In the genomic region with DNA sequence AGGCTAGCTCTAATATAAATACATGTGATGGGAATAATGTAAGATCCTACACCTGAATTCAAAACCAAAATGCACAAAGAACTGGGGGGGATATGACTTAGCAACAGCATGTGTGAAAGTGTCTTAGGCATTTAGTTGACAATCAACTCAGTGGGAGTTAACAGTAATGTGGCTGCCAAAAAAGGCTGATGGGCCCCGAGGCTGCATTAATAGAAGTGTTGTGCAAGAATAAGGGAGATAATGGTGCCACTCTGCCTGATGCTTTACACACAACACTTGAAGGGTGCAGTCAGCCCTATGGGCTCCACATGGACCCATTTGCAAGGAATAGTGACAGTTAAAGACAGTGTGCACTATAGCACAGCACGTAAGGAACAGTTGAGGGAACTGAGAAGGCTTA, we compare ENCODE assay signal across 19 cellular contexts.
"Had no signal": no experiment of that assay in that cellular context is flagged by ENCODE, and none has a peak within 500 bp of the region (broad histone marks: within the 10 kb centered on the region; RNA-seq: fewer than 3 reads in every experiment).

No MANE protein-coding gene starts in this region.

- H3K36me3 Mint-ChIP-seq: naive thymus-derived CD4-positive, alpha-beta T cell; stimulated activated naive B cell treated with anti-CD40 and anti-IgM and Interleukin-4, amounts not matched to agents 10 μg/mL and 1 μg/mL and 100 μg/mL, for 72 hours had no signal

- ATAC-seq: effector memory CD8-positive, alpha-beta T cell; left colon; left ventricle myocardium superior; naive thymus-derived CD4-positive, alpha-beta T cell; sciatic nerve; stimulated activated naive B cell treated with anti-CD40 and anti-IgM and Interleukin-4, amounts not matched to agents 10 μg/mL and 1 μg/mL and 100 μg/mL, for 72 hours; stimulated activated naive CD8-positive, alpha-beta T cell treated with anti-CD3 and anti-CD28 coated beads, Interleukin-15, amount 100 ng/mL, for 72 hours; upper lobe of right lung had no signal

- H3K4me1 Mint-ChIP-seq: immature natural killer cell; naive thymus-derived CD4-positive, alpha-beta T cell; neural crest cell; stimulated activated naive B cell treated with anti-CD40 and anti-IgM and Interleukin-4, amounts not matched to agents 10 μg/mL and 1 μg/mL and 100 μg/mL, for 72 hours; stimulated activated naive CD8-positive, alpha-beta T cell treated with anti-CD3 and anti-CD28 coated beads, Interleukin-15, amount 100 ng/mL, for 72 hours had no signal

- H3K4me3 Mint-ChIP-seq: dendritic cell treated with granulocyte-macrophage colony-stimulating factor and Interleukin-4, amounts not matched to agents 40 ng/mL and 50 ng/mL, for 4 days; effector memory CD8-positive, alpha-beta T cell; immature natural killer cell; naive thymus-derived CD4-positive, alpha-beta T cell; neural crest cell; stimulated activated naive B cell treated with anti-CD40 and anti-IgM and Interleukin-4, amounts not matched to agents 10 μg/mL and 1 μg/mL and 100 μg/mL, for 72 hours; stimulated activated naive CD8-positive, alpha-beta T cell treated with anti-CD3 and anti-CD28 coated beads, Interleukin-15, amount 100 ng/mL, for 72 hours had no signal

- H3K9me3 Mint-ChIP-seq: dendritic cell treated with granulocyte-macrophage colony-stimulating factor and Interleukin-4, amounts not matched to agents 40 ng/mL and 50 ng/mL, for 4 days; effector memory CD8-positive, alpha-beta T cell; stimulated activated naive B cell treated with anti-CD40 and anti-IgM and Interleukin-4, amounts not matched to agents 10 μg/mL and 1 μg/mL and 100 μg/mL, for 72 hours; stimulated activated naive CD8-positive, alpha-beta T cell treated with anti-CD3 and anti-CD28 coated beads, Interleukin-15, amount 100 ng/mL, for 72 hours had no signal

- H3K27ac Mint-ChIP-seq: dendritic cell treated with granulocyte-macrophage colony-stimulating factor and Interleukin-4, amounts not matched to agents 40 ng/mL and 50 ng/mL, for 4 days; effector memory CD8-positive, alpha-beta T cell; immature natural killer cell; naive thymus-derived CD4-positive, alpha-beta T cell; stimulated activated naive B cell treated with anti-CD40 and anti-IgM and Interleukin-4, amounts not matched to agents 10 μg/mL and 1 μg/mL and 100 μg/mL, for 72 hours; stimulated activated naive CD8-positive, alpha-beta T cell treated with anti-CD3 and anti-CD28 coated beads, Interleukin-15, amount 100 ng/mL, for 72 hours had no signal

- DNase-seq: effector memory CD8-positive, alpha-beta T cell; esophagus squamous epithelium; immature natural killer cell; kidney; left colon; left ventricle myocardium superior; naive thymus-derived CD4-positive, alpha-beta T cell; posterior cingulate gyrus; spleen; stimulated activated CD4-positive, alpha-beta T cell treated with anti-CD3 and anti-CD28 coated beads, Interleukin-15, amount 100 ng/mL, for 24 hours; stimulated activated CD4-positive, alpha-beta T cell treated with anti-CD3 and anti-CD28 coated beads, Interleukin-1b, Interleukin-23, amount 100 ng/mL, for 48 hours; stimulated activated CD4-positive, alpha-beta T cell treated with anti-CD3 and anti-CD28 coated beads, Interleukin-4, amount 100 ng/mL, for 24 hours; stimulated activated naive B cell treated with anti-CD40 and anti-IgM and Interleukin-4, amounts not matched to agents 10 μg/mL and 1 μg/mL and 100 μg/mL, for 72 hours; stimulated activated naive CD8-positive, alpha-beta T cell treated with anti-CD3 and anti-CD28 coated beads, Interleukin-15, amount 100 ng/mL, for 72 hours; testis; upper lobe of right lung had no signal

- H3K27me3 Mint-ChIP-seq: naive thymus-derived CD4-positive, alpha-beta T cell; stimulated activated naive B cell treated with anti-CD40 and anti-IgM and Interleukin-4, amounts not matched to agents 10 μg/mL and 1 μg/mL and 100 μg/mL, for 72 hours; stimulated activated naive CD8-positive, alpha-beta T cell treated with anti-CD3 and anti-CD28 coated beads, Interleukin-15, amount 100 ng/mL, for 72 hours had no signal
